18 cellular contexts compared by ENCODE assay signal in genomic region chr17:62648954-62649294, GRCh38. TPM values are rescaled to one million over a fixed set of nuclear protein-coding genes. Genes with fewer than 3 reads are reported as not detected.
A peak's percentile ranks its signal among the peaks of the same experiment; 100 is the strongest.
DNase-seq lines count a peak whose midpoint lies in the region; ATAC-seq and TF ChIP-seq lines count a peak whose summit lies in the region.
"Had no signal": no experiment of that assay in that cellular context is flagged by ENCODE, and none has a peak within 500 bp of the region (broad histone marks: within the 10 kb centered on the region; RNA-seq: fewer than 3 reads in every experiment).

No MANE protein-coding gene starts in this region.

- H4K20me1 ChIP-seq in GM23338 (replicated peaks; ENCODE audit: insufficient read depth) = no peaks in the 10 kb centered on the region; the same call in 1 of the 2 replicates

- H3K9me2 ChIP-seq in GM23338 (ENCODE audit: insufficient read depth) = no peaks in the 10 kb centered on the region
- H3K9me2 ChIP-seq: SK-N-SH had no signal

- no peak for ATAC-seq in GM23338
- ATAC-seq in left lung = no peak
- ATAC-seq: effector memory CD8-positive, alpha-beta T cell had no signal

- no peak overlapping the region for H3K4me2 ChIP-seq in GM23338
- H3K4me2 ChIP-seq: SK-N-SH had no signal

- no peak overlapping the region for H2AFZ ChIP-seq in GM23338

- H3F3A ChIP-seq in GM23338 (replicated peaks; ENCODE audit: low read depth) = 0 out of 2 replicates have a peak, but pooled peaks cover 8% of the 10 kb centered on the region

- H3K27me3 ChIP-seq in GM23338 (ENCODE audit: insufficient read depth) (peaks cover 8% of the 10 kb centered on the region; the same call in 1 of the 2 replicates), ascending aorta (no peaks in the 10 kb centered on the region), left lung (peaks cover 0 to 5% of the 10 kb centered on the region in 2 donors), sigmoid colon (peaks cover 0 to 18% (median 17%) of the 10 kb centered on the region in 3 donors)
- H3K27me3 ChIP-seq: adrenal gland had no signal

- H3K9me3 Mint-ChIP-seq in GM23338 = peaks cover 2% of the 10 kb centered on the region; the same call in 2 of the 3 replicates
- H3K9me3 Mint-ChIP-seq: central memory CD8-positive, alpha-beta T cell; effector memory CD8-positive, alpha-beta T cell; T-helper 2 cell treated with Interferon-gamma antibody and Interleukin-4, amounts not matched to agents 5 μg/mL and 100 μg/mL, for 36 hours had no signal

- H3K36me3 Mint-ChIP-seq in GM23338 (ENCODE audit: low read depth) = no peaks in the 10 kb centered on the region

- WGBS in sigmoid colon, 2 donors = 80 to 82% methylated on average over 6 of the region's 6 CpGs

- H3K4me3 Mint-ChIP-seq in GM23338 = no peak overlapping the region
- H3K4me3 Mint-ChIP-seq: central memory CD8-positive, alpha-beta T cell; effector memory CD8-positive, alpha-beta T cell; T-helper 2 cell treated with Interferon-gamma antibody and Interleukin-4, amounts not matched to agents 5 μg/mL and 100 μg/mL, for 36 hours had no signal

- no peak for TF ChIP-seq EP300 in sigmoid colon (IDR thresholded peaks at IDR 0.05)

- 0 out of 2 replicates have a peak overlapping the region, but pooled peaks have one; percentile 40 for H3K27ac Mint-ChIP-seq in GM23338
- H3K27ac Mint-ChIP-seq: effector memory CD8-positive, alpha-beta T cell; T-helper 2 cell treated with Interferon-gamma antibody and Interleukin-4, amounts not matched to agents 5 μg/mL and 100 μg/mL, for 36 hours had no signal

- TF ChIP-seq CTCF in GM23338 (conservative IDR thresholded peaks at IDR 0.05; ENCODE audit: low read depth in 2 of 2) (peak in 1 of 2 experiments; percentile 18; a peak in 1 of 4 replicates), ascending aorta (IDR thresholded peaks at IDR 0.05) (no peak), left lung (IDR thresholded peaks at IDR 0.05) (no peak), sigmoid colon (IDR thresholded peaks at IDR 0.05) (no peak), GM20000 (IDR thresholded peaks at IDR 0.05; ENCODE audit: extremely low read depth, missing control alignments) (no peak)

- peaks cover 19% of the 10 kb centered on the region for H3K27me3 Mint-ChIP-seq in GM23338 (ENCODE audit: insufficient read depth, low read depth, poor library complexity)

- H3K4me3 ChIP-seq in GM23338 = no peak overlapping the region
- peak overlapping the region in 1 of 2 donors; percentile 22 for H3K4me3 ChIP-seq in ascending aorta
- no peak overlapping the region for H3K4me3 ChIP-seq in left lung
- no peak overlapping the region for H3K4me3 ChIP-seq in sigmoid colon
- H3K4me3 ChIP-seq: adrenal gland had no signal

- peaks cover 20% of the 10 kb centered on the region for H3K4me1 ChIP-seq in GM23338 (ENCODE audit: insufficient read depth)
- peaks cover 10 to 25% of the 10 kb centered on the region in 2 donors for H3K4me1 ChIP-seq in ascending aorta
- peaks cover 22 to 32% of the 10 kb centered on the region in 2 donors for H3K4me1 ChIP-seq in left lung
- H3K4me1 ChIP-seq in sigmoid colon = peaks cover 0 to 22% (median 20%) of the 10 kb centered on the region in 4 donors

- H3K79me2 ChIP-seq in GM23338 (replicated peaks; ENCODE audit: insufficient read depth) = no peaks in the 10 kb centered on the region; the same call in 1 of the 2 replicates

- no peak for TF ChIP-seq POLR2A in sigmoid colon (IDR thresholded peaks at IDR 0.05)

- H3K36me3 ChIP-seq in GM23338 (ENCODE audit: insufficient read depth) (no peaks in the 10 kb centered on the region), ascending aorta (no peaks in the 10 kb centered on the region), left lung (no peaks in the 10 kb centered on the region), sigmoid colon (no peaks in the 10 kb centered on the region)
- H3K36me3 ChIP-seq: adrenal gland had no signal

- DNase-seq in GM23338 (ENCODE audit: low spot score) = peak; percentile 28
- peak in 1 of 2 donors; percentile 0 for DNase-seq in ascending aorta (ENCODE audit: low spot score in 2 of 2)
- DNase-seq in left lung = no peak
- DNase-seq in sigmoid colon = peak; percentile 59
- DNase-seq in NCI-H345 (lab: John Stamatoyannopoulos, UW) = no peak
- DNase-seq in NCI-H524 (lab: John Stamatoyannopoulos, UW) = no peak
- no peak for DNase-seq in mesenteric fat pad (ENCODE audit: low spot score)
- no peak for DNase-seq in GM20000 (ENCODE audit: low spot score)
- DNase-seq: adrenal gland; DND-41; effector memory CD8-positive, alpha-beta T cell; head of caudate nucleus; midbrain; NCI-H187 treated with DMSO at 0.1 percent for 48 hours; NCI-H226; SK-N-SH had no signal

- H3K27ac ChIP-seq in GM23338 (ENCODE audit: low read depth) = peak overlapping the region; percentile 68; the same call in 1 of the 2 replicates
- peak overlapping the region; percentile 75 to 82 for H3K27ac ChIP-seq in ascending aorta
- peak overlapping the region; percentile 22 to 41 for H3K27ac ChIP-seq in left lung
- H3K27ac ChIP-seq in sigmoid colon = peak overlapping the region in 2 of 4 donors; percentile 7 to 10

- intact Hi-C loops in ascending aorta (cut with DNase I) = no loop called here
- intact Hi-C loops in left lung (cut with DNase I) = no loop called here
- intact Hi-C loops in sigmoid colon (cut with DNase I) = no loop called here

- H3K4me1 Mint-ChIP-seq in GM23338 = peaks cover 31% of the 10 kb centered on the region

- H3K9me3 ChIP-seq in ascending aorta (no peaks in the 10 kb centered on the region), left lung (no peaks in the 10 kb centered on the region), sigmoid colon (no peaks in the 10 kb centered on the region)
- H3K9me3 ChIP-seq: adrenal gland, SK-N-SH had no signal

TF ChIP-seq in GM23338, 12 proteins besides CTCF, POLR2A, EP300 and RAD21:
- TF ChIP-seq STAT1 (IDR thresholded peaks at IDR 0.05; ENCODE audit: unreplicated experiment) (no peak), EZH2phosphoT487 (IDR thresholded peaks at IDR 0.05; ENCODE audit: unreplicated experiment) (no peak), REST (IDR thresholded peaks at IDR 0.05; ENCODE audit: unreplicated experiment) (no peak), ZNF114 (CRISPR knock-in tag; IDR thresholded peaks at IDR 0.05) (no peak), JUNB (IDR thresholded peaks at IDR 0.05; ENCODE audit: unreplicated experiment) (no peak), ZNF331 (CRISPR knock-in tag; IDR thresholded peaks at IDR 0.05; ENCODE audit: low read depth) (no peak), CREB1 (CRISPR knock-in tag; IDR thresholded peaks at IDR 0.05; ENCODE audit: low read depth) (no peak), POLR2AphosphoS5 (IDR thresholded peaks at IDR 0.05; ENCODE audit: low read depth) (no peak)

RNA-seq across cellular contexts. Expression of gene MRC2, which starts 21.5 kb away (rescaled TPM):
- 29.4 and 38.6 TPM in 2 replicates for total RNA-seq in GM23338 (2014; rRNA removed; shearing (Covaris generic))
- 8.0 and 8.3 TPM in 2 replicates for polyA plus RNA-seq in GM23338 (2016; fragmentation: Nextera tagmentation; extraction: Ambion mirVana)
- 147 TPM for total RNA-seq in ascending aorta
- total RNA-seq in left lung = 100 to 1,000 TPM in 1 of 2 donors, 10 to 100 TPM in 1; 93.3 to 151 TPM
- total RNA-seq in sigmoid colon = 10 to 100 TPM; 19.6 to 94.4 (median 29.1) TPM
- 1 to 10 TPM; 2.5 to 6.9 (median 3.0) TPM for polyA plus RNA-seq in sigmoid colon
- 46.1 TPM for total RNA-seq in mesenteric fat pad

Comparison
In these comparisons a context has a peak if more than half of its experiments do, and no peak if none do; other contexts are left out.
1. DNase-seq: peak in GM23338 (single experiment) and sigmoid colon (single experiment); none in left lung (0 of 2), NCI-H345 (single experiment), NCI-H524 (0 of 2), mesenteric fat pad (single experiment) and GM20000 (single experiment).